In the genomic region with DNA sequence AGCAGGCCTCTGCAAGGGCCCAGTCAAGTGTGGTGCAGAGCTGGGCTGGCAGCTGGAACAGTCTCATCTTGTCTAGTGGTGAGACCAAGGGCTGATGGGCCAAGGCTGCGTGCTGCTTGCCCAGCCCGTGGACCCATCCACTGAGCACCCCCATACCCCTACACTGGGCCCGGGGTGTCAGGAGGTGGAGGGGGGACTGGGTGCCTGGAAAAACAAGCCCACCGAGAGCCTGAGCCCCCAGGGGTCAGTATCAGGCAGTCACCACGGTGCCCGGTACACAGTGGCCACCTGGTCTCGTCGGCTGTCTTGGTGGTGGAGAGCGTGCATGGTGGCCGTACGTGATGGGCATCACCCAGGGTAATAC, we compare ENCODE assay signal across 17 cellular contexts.
DNase-seq lines count a peak whose midpoint lies in the region; ATAC-seq and TF ChIP-seq lines count a peak whose summit lies in the region.
"Had no signal": no experiment of that assay in that cellular context is flagged by ENCODE, and none has a peak within 500 bp of the region (broad histone marks: within the 10 kb centered on the region; RNA-seq: fewer than 3 reads in every experiment).

No MANE protein-coding gene starts in this region.

- H3K9me2 ChIP-seq in Loucy (replicated peaks; ENCODE audit: low read depth, low read length), result no peaks in the 10 kb centered on the region

- H3K9me3 ChIP-seq in BLaER1 (no peaks in the 10 kb centered on the region), Loucy (ENCODE audit: insufficient read depth, low read depth, low read length) (no peaks in the 10 kb centered on the region), esophagus squamous epithelium (no peaks in the 10 kb centered on the region), sigmoid colon (no peaks in the 10 kb centered on the region)

- H3K4me2 ChIP-seq in BLaER1 (peak overlapping the region; percentile 96), Loucy (ENCODE audit: low read depth, low read length, poor library complexity, severe bottlenecking) (peak overlapping the region; percentile 97)

- no peak for ATAC-seq in HG03442 (IDR thresholded peaks at IDR 0.05; ENCODE audit: unreplicated experiment)
- ATAC-seq: activated naive CD8-positive, alpha-beta T cell treated with anti-CD3 and anti-CD28 coated beads, Interleukin-2, amount 50 U/mL, for 24 hours; left ventricle myocardium superior had no signal

- peaks cover 91% of the 10 kb centered on the region for H3K4me1 ChIP-seq in BLaER1
- peaks cover 83% of the 10 kb centered on the region for H3K4me1 ChIP-seq in Loucy (ENCODE audit: insufficient read depth, low read length, poor library complexity, severe bottlenecking)
- H3K4me1 ChIP-seq in esophagus squamous epithelium, result peaks cover 77 to 100% (median 85%) of the 10 kb centered on the region in 3 donors
- peaks cover 0 to 97% (median 94%) of the 10 kb centered on the region in 4 donors for H3K4me1 ChIP-seq in sigmoid colon

- TF ChIP-seq CTCF in Loucy (conservative IDR thresholded peaks at IDR 0.05; ENCODE audit: low read length) (no peak), esophagus squamous epithelium (IDR thresholded peaks at IDR 0.05) (no peak), sigmoid colon (IDR thresholded peaks at IDR 0.05) (no peak)

- H3K36me3 ChIP-seq in BLaER1 (peaks cover 22% of the 10 kb centered on the region), Loucy (ENCODE audit: insufficient read depth, low read length) (peaks cover 3% of the 10 kb centered on the region; the same call in 1 of the 2 replicates), esophagus squamous epithelium (no peaks in the 10 kb centered on the region), sigmoid colon (no peaks in the 10 kb centered on the region)

- 90% methylated on average over 11 of the region's 11 CpGs; no CpG with 5 or more reads in 1 of the 2 donors for WGBS in esophagus squamous epithelium, 2 donors
- WGBS in sigmoid colon, 2 donors, result 93 to 95% methylated on average over 11 of the region's 11 CpGs

- H4K20me1 ChIP-seq in BLaER1, result peaks cover 96% of the 10 kb centered on the region
- H4K20me1 ChIP-seq in Loucy (ENCODE audit: insufficient read depth, low read length, poor library complexity, severe bottlenecking), result peaks cover 72% of the 10 kb centered on the region

- no peak overlapping the region for H3K9ac ChIP-seq in BLaER1
- peak overlapping the region; percentile 38 for H3K9ac ChIP-seq in Loucy (ENCODE audit: low read depth, low read length, poor library complexity, severe bottlenecking)

- TF ChIP-seq POLR2A in esophagus squamous epithelium (IDR thresholded peaks at IDR 0.05), result no peak
- TF ChIP-seq POLR2A in sigmoid colon (IDR thresholded peaks at IDR 0.05), result no peak

- no peak for TF ChIP-seq EP300 in sigmoid colon (IDR thresholded peaks at IDR 0.05)

- H3K79me2 ChIP-seq in Loucy (ENCODE audit: insufficient read depth, low read length), result peaks cover 94% of the 10 kb centered on the region

- H3K27ac ChIP-seq in BLaER1 (peak overlapping the region; percentile 45; the same call in 1 of the 2 replicates), esophagus squamous epithelium (peak overlapping the region; percentile 18 to 96 (median 93)), sigmoid colon (peak overlapping the region; percentile 95 to 99 (median 99))
- H3K27ac ChIP-seq: HL-60 had no signal

- DNase-seq in esophagus squamous epithelium (lab: John Stamatoyannopoulos, UW) (no peak), sigmoid colon (no peak), NCI-H748 (lab: John Stamatoyannopoulos, UW; ENCODE audit: unreplicated experiment) (no peak), NCI-H1694 treated with DMSO at 0.1 percent for 48 hours (lab: John Stamatoyannopoulos, UW) (no peak)
- DNase-seq in central memory CD4-positive, alpha-beta T cell, result no peak
- DNase-seq: ACHN; activated naive CD8-positive, alpha-beta T cell treated with anti-CD3 and anti-CD28 coated beads, Interleukin-2, amount 50 U/mL, for 24 hours; CD4-positive, CD25-positive, alpha-beta regulatory T cell; DMS79; effector CD4-positive, alpha-beta T cell; left ventricle myocardium superior; NCI-H187; NK-92 treated with Interleukin-12 subunit alpha and Interleukin-12 subunit beta, amount 100 ng/mL, for 24 hours had no signal

- H3F3A ChIP-seq in Loucy (ENCODE audit: low read depth), result no peaks in the 10 kb centered on the region

- H2AFZ ChIP-seq in Loucy (ENCODE audit: low read length), result no peak overlapping the region

- intact Hi-C loops in esophagus squamous epithelium (cut with DNase I), result no loop called here
- intact Hi-C loops in sigmoid colon (cut with DNase I), result no loop called here

- H3K27me3 ChIP-seq in BLaER1 (no peaks in the 10 kb centered on the region), Loucy (ENCODE audit: insufficient read depth, low read length, poor library complexity, severe bottlenecking) (peaks cover 1% of the 10 kb centered on the region), esophagus squamous epithelium (no peaks in the 10 kb centered on the region), sigmoid colon (no peaks in the 10 kb centered on the region)

- H3K4me3 ChIP-seq in BLaER1 (no peak overlapping the region), Loucy (ENCODE audit: low read length, poor library complexity, severe bottlenecking) (peak overlapping the region; percentile 100), esophagus squamous epithelium (no peak overlapping the region), sigmoid colon (no peak overlapping the region)

Comparison
In these comparisons a context has a peak if more than half of its experiments do, and no peak if none do; other contexts are left out.
1. H3K27ac ChIP-seq: peak in every context shown above with its lines; median percentile 99 in sigmoid colon; 93 in esophagus squamous epithelium; 45 in BLaER1.